In the genomic region with DNA sequence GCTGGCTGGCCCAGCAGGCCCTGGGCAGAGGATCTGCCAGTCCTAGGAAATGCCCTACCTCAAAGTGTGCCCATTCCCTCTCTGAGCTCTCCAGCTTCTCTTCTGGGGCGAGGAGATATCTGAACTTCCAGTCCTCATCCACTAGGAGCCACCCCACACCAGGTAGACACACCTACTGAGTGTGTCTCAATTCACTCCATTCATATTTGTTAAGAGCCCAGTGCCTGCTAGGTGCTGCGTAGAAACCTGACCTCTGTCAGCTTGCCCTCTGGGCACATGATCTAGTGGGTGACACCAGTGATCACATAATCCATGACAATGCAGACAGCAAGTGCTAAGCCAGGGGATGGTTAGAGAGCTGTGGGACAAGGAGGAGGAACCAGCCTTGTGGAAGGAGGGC, we compare ENCODE assay signal across 12 cellular contexts.
DNase-seq lines count a peak whose midpoint lies in the region; ATAC-seq and TF ChIP-seq lines count a peak whose summit lies in the region.
"Had no signal": no experiment of that assay in that cellular context is flagged by ENCODE, and none has a peak within 500 bp of the region (broad histone marks: within the 10 kb centered on the region; RNA-seq: fewer than 3 reads in every experiment).

No MANE protein-coding gene starts in this region.

- no peaks in the 10 kb centered on the region for H3K79me2 ChIP-seq in trophoblast cell (ENCODE audit: control insufficient read depth, insufficient read depth, low read length, poor library complexity)

- DNase-seq in A673 (ENCODE audit: low spot score) = no peak
- peak; percentile 76 for DNase-seq in H7
- DNase-seq in WERI-Rb-1 = peak; percentile 74
- no peak for DNase-seq in left lung
- no peak for DNase-seq in stimulated activated CD4-positive, alpha-beta T cell treated with anti-CD3 and anti-CD28 coated beads, Interleukin-2, amount 100 ng/mL, for 48 hours
- DNase-seq in trophoblast cell = no peak
- no peak for DNase-seq in DMS79 treated with DMSO at 0.1 percent for 48 hours (lab: John Stamatoyannopoulos, UW)
- DNase-seq: activated CD4-positive, alpha-beta T cell treated with anti-CD3 and anti-CD28 coated beads for 1 hour; activated naive CD4-positive, alpha-beta T cell treated with anti-CD3 and anti-CD28 coated beads, Interleukin-2, amount 50 U/mL, for 16 hours; head of caudate nucleus; MG63 had no signal

- H3K4me3 ChIP-seq in A673 (ENCODE audit: low read depth, low read length, poor library complexity, severe bottlenecking) (no peak overlapping the region), H7 (ENCODE audit: insufficient read depth, low read depth, low read length) (no peak overlapping the region), WERI-Rb-1 (ENCODE audit: low read depth, low read length) (no peak overlapping the region), left lung (no peak overlapping the region), trophoblast cell (ENCODE audit: low read depth, low read length) (no peak overlapping the region)
- H3K4me3 ChIP-seq: MG63 had no signal

- no peak overlapping the region for H2AFZ ChIP-seq in trophoblast cell (ENCODE audit: insufficient read depth, low read length, poor library complexity)

- CTCF ChIA-PET in A673 (lab: Charles Lee) = interaction anchor here (0.5 to 1.3 kb wide), 2 partner anchors 31 to 644 kb away, joined by 3 to 8 read pairs; no protein-coding TSS in a partner anchor

- TF ChIP-seq CTCF in A673 (conservative IDR thresholded peaks at IDR 0.05; ENCODE audit: low read depth, low read length) (peak; percentile 30; the same call in 1 of the 2 replicates), WERI-Rb-1 (IDR thresholded peaks at IDR 0.05; ENCODE audit: low read depth, low read length) (peak; percentile 79), left lung (IDR thresholded peaks at IDR 0.05) (no peak)

- H3K4me1 ChIP-seq in A673 (ENCODE audit: insufficient read depth, low read length, poor library complexity, severe bottlenecking) (no peaks in the 10 kb centered on the region), left lung (no peaks in the 10 kb centered on the region), trophoblast cell (ENCODE audit: control insufficient read depth in 1 of 2, insufficient read depth in 2 of 2, low read length in 2 of 2) (no peaks in the 10 kb centered on the region)

- POLR2A ChIA-PET in A673 (lab: Charles Lee; ENCODE audit: low non-redundant PET) = no interaction called here

- no peak overlapping the region for H3K14ac ChIP-seq in trophoblast cell (ENCODE audit: low read length)

- H3K36me3 ChIP-seq in A673 (ENCODE audit: insufficient read depth, low read length, poor library complexity, severe bottlenecking) (no peaks in the 10 kb centered on the region), H7 (replicated peaks; ENCODE audit: control insufficient read depth, insufficient read depth, low read length) (no peaks in the 10 kb centered on the region), WERI-Rb-1 (peaks cover 3% of the 10 kb centered on the region; the same call in 1 of the 2 replicates), left lung (no peaks in the 10 kb centered on the region), trophoblast cell (ENCODE audit: control insufficient read depth in 1 of 2, insufficient read depth in 2 of 2, low read length in 2 of 2) (no peaks in the 10 kb centered on the region)
- H3K36me3 ChIP-seq: MG63 had no signal

- intact Hi-C loops in A673 (cut with micrococcal nuclease; ENCODE audit: unreplicated experiment) = no loop called here
- intact Hi-C loops in left lung (cut with DNase I) = no loop called here

- no peak overlapping the region for H3K23ac ChIP-seq in trophoblast cell (ENCODE audit: low read length)

- H3K9ac ChIP-seq in trophoblast cell (ENCODE audit: low read length) = no peak overlapping the region

- H3K9me3 ChIP-seq in A673 (ENCODE audit: low read depth, low read length, poor library complexity, severe bottlenecking) (no peaks in the 10 kb centered on the region), WERI-Rb-1 (ENCODE audit: severe bottlenecking) (no peaks in the 10 kb centered on the region), left lung (no peaks in the 10 kb centered on the region), trophoblast cell (ENCODE audit: insufficient read depth, low read depth, low read length) (no peaks in the 10 kb centered on the region)
- H3K9me3 ChIP-seq: MG63 had no signal

- H3K4me2 ChIP-seq in trophoblast cell (ENCODE audit: low read length) = no peak overlapping the region

- no peak overlapping the region for H2AK5ac ChIP-seq in trophoblast cell (ENCODE audit: low read length)

- H4K12ac ChIP-seq in trophoblast cell (ENCODE audit: low read depth, low read length) = no peak overlapping the region

- BruUV-seq in A673 (replicated peaks; lab: Mats Ljungman, UMichigan) = no TSS peak

- no peak overlapping the region for H3K18ac ChIP-seq in trophoblast cell (ENCODE audit: low read length)

- H3K4ac ChIP-seq in trophoblast cell (ENCODE audit: low read depth, low read length) = no peak overlapping the region

- H2BK12ac ChIP-seq in trophoblast cell (ENCODE audit: low read length) = no peak overlapping the region

- WGBS in trophoblast cell (ENCODE audit: extremely low coverage, insufficient coverage, insufficient read length) = no CpG with 5 or more reads among the region's 2 CpGs

- H2BK5ac ChIP-seq in trophoblast cell (ENCODE audit: low read depth, low read length, poor library complexity) = no peak overlapping the region

- no peak overlapping the region for H4K8ac ChIP-seq in trophoblast cell (ENCODE audit: low read depth, low read length)

- H3K79me1 ChIP-seq in trophoblast cell (ENCODE audit: low read length) = no peaks in the 10 kb centered on the region

- no peak overlapping the region for H4K91ac ChIP-seq in trophoblast cell (ENCODE audit: low read depth, low read length)

- ATAC-seq in left lung = peak; percentile 82
- no peak for ATAC-seq in HG02885 (IDR thresholded peaks at IDR 0.05; ENCODE audit: poor library complexity, unreplicated experiment)

- no peak overlapping the region for H3K27ac ChIP-seq in A673 (ENCODE audit: low read depth, low read length, poor library complexity, severe bottlenecking)
- H3K27ac ChIP-seq in WERI-Rb-1 = no peak overlapping the region
- no peak overlapping the region for H3K27ac ChIP-seq in left lung
- H3K27ac ChIP-seq in trophoblast cell (ENCODE audit: low read depth, low read length) = no peak overlapping the region

- H3K27me3 ChIP-seq in A673 (replicated peaks; ENCODE audit: insufficient read depth, low read depth, low read length, poor library complexity) = no peaks in the 10 kb centered on the region
- no peaks in the 10 kb centered on the region; the same call in 1 of the 2 replicates for H3K27me3 ChIP-seq in H7 (ENCODE audit: control insufficient read depth, insufficient read depth, low read length)
- no peaks in the 10 kb centered on the region for H3K27me3 ChIP-seq in WERI-Rb-1 (ENCODE audit: insufficient read depth, low read depth, severe bottlenecking)
- peaks cover 0 to 19% of the 10 kb centered on the region in 2 donors for H3K27me3 ChIP-seq in left lung
- no peaks in the 10 kb centered on the region for H3K27me3 ChIP-seq in trophoblast cell (ENCODE audit: insufficient read depth, low read length)
- H3K27me3 ChIP-seq: MG63 had no signal

- no peak overlapping the region for H2BK120ac ChIP-seq in trophoblast cell (ENCODE audit: insufficient read depth, low read length, poor library complexity)

Comparison
In these comparisons a context has a peak if more than half of its experiments do, and no peak if none do; other contexts are left out.
1. DNase-seq: peak in H7 (single experiment) and WERI-Rb-1 (single experiment); none in A673 (single experiment), left lung (0 of 2), stimulated activated CD4-positive, alpha-beta T cell treated with anti-CD3 and anti-CD28 coated beads, Interleukin-2, amount 100 ng/mL, for 48 hours (0 of 2), trophoblast cell (0 of 2) and DMS79 treated with DMSO at 0.1 percent for 48 hours (single experiment).
2. CTCF ChIP-seq: peak in A673 (single experiment) and WERI-Rb-1 (single experiment); none in left lung (0 of 2).